19 cellular contexts compared by ENCODE assay signal in the genomic region with DNA sequence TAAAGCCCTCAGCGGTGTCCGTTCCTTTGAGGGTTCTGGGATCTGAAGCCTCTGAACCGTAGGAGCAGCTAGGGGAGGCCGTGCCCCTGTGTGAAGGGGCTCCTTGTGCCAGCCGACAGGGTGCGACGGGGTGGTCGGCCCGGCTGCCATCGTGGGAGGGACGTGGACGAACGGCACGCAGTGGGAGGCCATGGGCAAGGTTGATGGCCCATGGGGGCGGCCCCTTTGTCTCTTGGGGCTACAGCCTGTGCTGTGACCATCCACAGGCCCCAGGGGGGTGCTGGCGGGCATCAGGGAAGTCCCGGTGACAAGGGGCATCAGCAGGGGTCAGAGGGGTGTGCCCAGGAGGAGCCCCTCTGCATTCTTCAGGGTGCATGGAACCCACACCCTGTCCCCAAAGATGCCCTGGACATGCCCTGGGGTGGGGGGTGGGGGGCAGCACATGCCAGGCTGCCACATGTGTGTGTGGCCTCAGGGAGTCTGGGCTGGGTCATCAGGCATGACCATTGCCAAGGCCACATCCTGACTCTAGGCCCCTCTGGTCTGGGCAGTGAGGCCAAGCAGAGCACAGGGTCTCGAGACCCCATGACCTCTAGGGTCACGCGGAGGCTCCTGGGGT. TPM values are rescaled to one million over a fixed set of nuclear protein-coding genes. Genes with fewer than 3 reads are reported as not detected.
A peak's percentile ranks its signal among the peaks of the same experiment; 100 is the strongest.
DNase-seq lines count a peak whose midpoint lies in the region; ATAC-seq, FAIRE-seq and TF ChIP-seq lines count a peak whose summit lies in the region.
"Had no signal": no experiment of that assay in that cellular context is flagged by ENCODE, and none has a peak within 500 bp of the region (broad histone marks: within the 10 kb centered on the region; RNA-seq: fewer than 3 reads in every experiment).

No MANE protein-coding gene starts in this region.

- no peak overlapping the region for H3K4me3 ChIP-seq in K562
- H3K4me3 ChIP-seq in hepatocyte: no peak overlapping the region
- no peak overlapping the region for H3K4me3 ChIP-seq in adrenal gland
- H3K4me3 ChIP-seq: BLaER1 treated with 17β-estradiol and CSF1 and Interleukin-3, amounts not matched to agents 10 nM and 100 nM; GM23248 had no signal

- BruUV-seq in K562 (replicated peaks; lab: Mats Ljungman, UMichigan): no TSS peak

- FAIRE-seq in K562 (lab: Jason Lieb, UNC): no peak
- FAIRE-seq: HepG2 had no signal

- H3K27me3 ChIP-seq in K562 (ENCODE audit: control insufficient read depth in 2 of 2, insufficient read depth in 2 of 2, low read length in 2 of 2) (no peaks in the 10 kb centered on the region), hepatocyte (no peaks in the 10 kb centered on the region), adrenal gland (no peaks in the 10 kb centered on the region)
- H3K27me3 ChIP-seq: BLaER1 treated with 17β-estradiol and CSF1 and Interleukin-3, amounts not matched to agents 10 nM and 100 nM had no signal

- no peak for TF ChIP-seq POLR2A in K562 (conservative IDR thresholded peaks at IDR 0.05)
- no peak for TF ChIP-seq POLR2A in adrenal gland (IDR thresholded peaks at IDR 0.05)

- H3K4me1 ChIP-seq in K562 (replicated peaks in 1 of 2; ENCODE audit: control insufficient read depth in 2 of 2, insufficient read depth in 2 of 2, low read length in 2 of 2) (peaks cover 0 to 6% of the 10 kb centered on the region in 2 experiments; a peak in 1 of 5 replicates), hepatocyte (ENCODE audit: insufficient read depth) (no peaks in the 10 kb centered on the region), adrenal gland (replicated peaks in 1 of 2) (no peaks in the 10 kb centered on the region)

- H3K4me2 ChIP-seq in K562 (ENCODE audit: insufficient read depth, low read length): no peak overlapping the region
- H3K4me2 ChIP-seq in hepatocyte: no peak overlapping the region
- H3K4me2 ChIP-seq: BLaER1 treated with 17β-estradiol and CSF1 and Interleukin-3, amounts not matched to agents 10 nM and 100 nM had no signal

- TF ChIP-seq RAD21 in K562 (CRISPR knock-in tag; conservative IDR thresholded peaks at IDR 0.05 in 1 of 2, IDR thresholded peaks at IDR 0.05 in 1 of 2): no peak

- no peak for TF ChIP-seq EP300 in K562 (IDR thresholded peaks at IDR 0.05; ENCODE audit: low read length)

- WGBS in K562 (ENCODE audit: insufficient coverage, low coverage, missing lambda C conversion rate): 95% methylated on average over 19 of the region's 20 CpGs
- 97% methylated on average over 20 of the region's 20 CpGs for WGBS in hepatocyte (ENCODE audit: low lambda C conversion rate, missing lambda C conversion rate)
- 96 to 97% (median 97%) methylated on average over 12 to 20 of the region's 20 CpGs for WGBS in adrenal gland, 4 donors

- H3K36me3 ChIP-seq in K562 (ENCODE audit: control insufficient read depth, insufficient read depth, low read length) (peaks cover 34% of the 10 kb centered on the region; the same call in 2 of the 3 replicates), hepatocyte (replicated peaks; ENCODE audit: insufficient read depth, low read depth) (no peaks in the 10 kb centered on the region), adrenal gland (replicated peaks in 1 of 2) (peaks cover 0 to 18% of the 10 kb centered on the region in 2 donors)

- CTCF ChIA-PET in K562 (lab: Yijun Ruan, JAX; ENCODE audit: low intra/inter-chr PET ratio): no interaction called here

- POLR2A ChIA-PET in K562 (lab: Yijun Ruan, JAX): interaction anchor here (0.5 kb wide), 1 partner anchor 52 kb away, joined by 3 read pairs; no protein-coding TSS in a partner anchor

- H4K20me1 ChIP-seq in K562 (replicated peaks; ENCODE audit: control insufficient read depth, insufficient read depth, low read length): 0 out of 2 replicates have a peak, but pooled peaks cover 3% of the 10 kb centered on the region
- H4K20me1 ChIP-seq in hepatocyte (ENCODE audit: insufficient read depth, poor library complexity, severe bottlenecking): no peaks in the 10 kb centered on the region

- DNase-seq in cardiac septum (ENCODE audit: low spot score) (peak; percentile 59), Right ventricle myocardium inferior (ENCODE audit: missing footprints) (no peak), K562 (ENCODE audit: extremely low read depth in 1 of 4, low spot score in 3 of 4) (no peak), hepatocyte (ENCODE audit: low spot score) (peak; percentile 3), adrenal gland (no peak)
- DNase-seq: 8988T; Calu3; CD8-positive, alpha-beta T cell; DMS79 treated with DMSO at 0.1 percent for 48 hours; GF-D8; HCEC 1CT had no signal

- H2AFZ ChIP-seq in K562 (ENCODE audit: low read depth, low read length) (no peak overlapping the region), hepatocyte (no peak overlapping the region)
- H2AFZ ChIP-seq: GM23248 had no signal

- TF ChIP-seq CTCF in K562 (IDR thresholded peaks at IDR 0.05 in 2 of 3, conservative IDR thresholded peaks at IDR 0.05 in 1 of 3; ENCODE audit: insufficient read depth in 2 of 3, low read depth in 1 of 3, low read length in 3 of 3) (no peak), hepatocyte (IDR thresholded peaks at IDR 0.05; ENCODE audit: poor library complexity) (no peak), adrenal gland (IDR thresholded peaks at IDR 0.05) (no peak)

- no peaks in the 10 kb centered on the region for H3K79me2 ChIP-seq in K562 (ENCODE audit: control insufficient read depth, insufficient read depth, low read length)
- peaks cover 12% of the 10 kb centered on the region for H3K79me2 ChIP-seq in hepatocyte

- no peaks in the 10 kb centered on the region for H3K9me2 ChIP-seq in hepatocyte (replicated peaks; ENCODE audit: insufficient read depth)

- intact Hi-C loops in cardiac septum (cut with DNase I) (no loop called here), Right ventricle myocardium inferior (cut with DNase I) (no loop called here), K562 (cut with micrococcal nuclease) (no loop called here), adrenal gland (cut with DNase I) (no loop called here)

- no peaks in the 10 kb centered on the region for H3K9me3 ChIP-seq in K562 (replicated peaks; ENCODE audit: control insufficient read depth, insufficient read depth, low read depth, low read length)
- no peaks in the 10 kb centered on the region for H3K9me3 ChIP-seq in hepatocyte (ENCODE audit: low read depth)
- no peaks in the 10 kb centered on the region for H3K9me3 ChIP-seq in adrenal gland (replicated peaks in 1 of 3)

- in situ Hi-C loops in K562 (cut with MboI): no loop called here

- no peak overlapping the region for H3K9ac ChIP-seq in K562 (ENCODE audit: insufficient read depth in 1 of 2, low read depth in 2 of 2, low read length in 2 of 2)
- H3K9ac ChIP-seq: BLaER1 treated with 17β-estradiol and CSF1 and Interleukin-3, amounts not matched to agents 10 nM and 100 nM; GM23248 had no signal

- ATAC-seq in Right ventricle myocardium inferior: no peak
- ATAC-seq in K562: no peak
- no peak for ATAC-seq in HG03457 (IDR thresholded peaks at IDR 0.05; ENCODE audit: unreplicated experiment)
- no peak for ATAC-seq in HG03196 (IDR thresholded peaks at IDR 0.05; ENCODE audit: unreplicated experiment)
- ATAC-seq: CD8-positive, alpha-beta T cell had no signal

- no peaks in the 10 kb centered on the region for H3K9me1 ChIP-seq in K562 (ENCODE audit: control insufficient read depth, insufficient read depth, low read length)

- H3K27ac ChIP-seq in K562 (ENCODE audit: extremely low read depth, low read depth, low read length) (no peak overlapping the region), hepatocyte (no peak overlapping the region), temporal lobe (ENCODE audit: low read depth, low read length) (peak overlapping the region; percentile 74), adrenal gland (no peak overlapping the region)
- H3K27ac ChIP-seq: BLaER1 treated with 17β-estradiol and CSF1 and Interleukin-3, amounts not matched to agents 10 nM and 100 nM; GM23248 had no signal

TF ChIP-seq in K562, 482 proteins besides CTCF, POLR2A, EP300 and RAD21:
- TF ChIP-seq, protein P1, sequence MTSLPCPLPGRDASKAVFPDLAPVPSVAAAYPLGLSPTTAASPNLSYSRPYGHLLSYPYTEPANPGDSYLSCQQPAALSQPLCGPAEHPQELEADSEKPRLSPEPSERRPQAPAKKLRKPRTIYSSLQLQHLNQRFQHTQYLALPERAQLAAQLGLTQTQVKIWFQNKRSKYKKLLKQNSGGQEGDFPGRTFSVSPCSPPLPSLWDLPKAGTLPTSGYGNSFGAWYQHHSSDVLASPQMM (CRISPR knock-in tag; IDR thresholded peaks at IDR 0.05): no peak
- TF ChIP-seq POLR2G (IDR thresholded peaks at IDR 0.05; ENCODE audit: low read depth, low read length) (0 out of 2 replicates have a peak, but pooled peaks have one; percentile 10), KLF6 (CRISPR knock-in tag; IDR thresholded peaks at IDR 0.05; ENCODE audit: borderline replicate concordance) (no peak), RBM22 (IDR thresholded peaks at IDR 0.05; ENCODE audit: low read depth, low read length, poor library complexity, severe bottlenecking) (peak; percentile 17)

RNA-seq across cellular contexts. Expression of gene CACNA1B, which starts 49.6 kb away (rescaled TPM):
- total RNA-seq in cardiac septum (0.70 TPM), Right ventricle myocardium inferior (0.41 TPM), K562 (2014; rRNA removed) (0.04 TPM in 1 of 2 replicates, not detected in the other), K562 (2014; rRNA removed; fragmentation: Illumina TruSeq; extraction: Trizol) (not detected in 2 replicates), K562 (2015; rRNA removed; fragmentation: Illumina TruSeq; extraction: Trizol) (not detected in 2 replicates), K562 (2021) (0.02 and 0.04 TPM in 2 replicates), hepatocyte (0.20 and 0.30 TPM in 2 replicates), temporal lobe (30.2 TPM), adrenal gland (1 to 10 TPM in 3 of 8 donors, under 1 TPM in 4, not detected in 1; 0.04 to 3.8 (median 0.24) TPM)
- total RNA-seq in K562 (2011; cell fraction: chromatin; rRNA removed; ENCODE audit: low replicate concordance): 0.19 and 0.35 TPM in 2 replicates
- total RNA-seq in K562 (2011; cell fraction: nucleolus; rRNA removed): 0.13 and 0.17 TPM in 2 replicates
- total RNA-seq in K562 (2011; cell fraction: nucleoplasm; rRNA removed): 0.22 TPM in 1 of 2 replicates, not detected in the other
- polyA plus RNA-seq in K562 (2011; rRNA removed) (0.04 TPM in 1 of 2 replicates, not detected in the other), K562 (2014; fragmentation: Illumina TruSeq; extraction: Trizol) (0.03 TPM in 1 of 2 replicates, not detected in the other), K562 (2014; fragmentation: Nextera tagmentation; extraction: Ambion mirVana) (not detected), K562 (2014; rRNA removed) (0.01 TPM in 1 of 2 replicates, not detected in the other), hepatocyte (0.05 and 0.39 TPM in 2 replicates), adrenal gland (1 to 10 TPM; 1.1 to 4.9 (median 1.7) TPM)
- 0.01 TPM in 2 replicates for polyA plus RNA-seq in K562 (2011; cell fraction: cytosol; rRNA removed)
- 0.04 and 0.14 TPM in 2 replicates for polyA plus RNA-seq in K562 (2011; cell fraction: nucleus; rRNA removed)
- polyA plus RNA-seq in K562 (2012): 0.01 and 0.10 TPM in 2 replicates
- polyA minus RNA-seq in K562 (2011; rRNA and poly(A)+ RNA removed): 0.03 TPM in 1 of 2 replicates, not detected in the other
- not detected in 2 replicates for polyA minus RNA-seq in K562 (2011; cell fraction: cytosol; rRNA and poly(A)+ RNA removed)
- polyA minus RNA-seq in K562 (2011; cell fraction: nucleus; rRNA and poly(A)+ RNA removed): under 0.01 and 0.11 TPM in 2 replicates
- total RNA-seq: Calu3; CD8-positive, alpha-beta T cell; GM23248; H4 had no signal
- polyA plus RNA-seq: GM23248, IgD-negative memory B cell had no signal

Comparison
In these comparisons a context has a peak if more than half of its experiments do, and no peak if none do; other contexts are left out.
1. DNase-seq: peak in cardiac septum (single experiment) and hepatocyte (single experiment); none in Right ventricle myocardium inferior (single experiment), K562 (0 of 4) and adrenal gland (0 of 7).